Comparison of ENCODE assay signal across 1 cellular context in genomic region chr22:20844055-20845037, GRCh38.
A peak's percentile ranks its signal among the peaks of the same experiment; 100 is the strongest.
TF ChIP-seq lines count a peak whose summit lies in the region.

No MANE protein-coding gene starts in this region.

TF ChIP-seq in HepG2, 621 proteins besides CTCF, POLR2A, EP300 and RAD21:
- TF ChIP-seq NONO (IDR thresholded peaks at IDR 0.05) (no peak), NONO (CRISPR knock-in tag; conservative IDR thresholded peaks at IDR 0.05) (no peak), ZNF652 (CRISPR knock-in tag; IDR thresholded peaks at IDR 0.05; ENCODE audit: borderline replicate concordance, low read depth) (peak; percentile 74), ZNF138 (CRISPR knock-in tag; IDR thresholded peaks at IDR 0.05; ENCODE audit: low read depth) (no peak), PITX1 (CRISPR knock-in tag; IDR thresholded peaks at IDR 0.05) (no peak), HNF4A (CRISPR knock-in tag; IDR thresholded peaks at IDR 0.05) (peak; percentile 24; the same call in 1 of the 2 replicates), ZNF276 (CRISPR knock-in tag; IDR thresholded peaks at IDR 0.05; ENCODE audit: low read depth) (no peak)
